In the genomic region with DNA sequence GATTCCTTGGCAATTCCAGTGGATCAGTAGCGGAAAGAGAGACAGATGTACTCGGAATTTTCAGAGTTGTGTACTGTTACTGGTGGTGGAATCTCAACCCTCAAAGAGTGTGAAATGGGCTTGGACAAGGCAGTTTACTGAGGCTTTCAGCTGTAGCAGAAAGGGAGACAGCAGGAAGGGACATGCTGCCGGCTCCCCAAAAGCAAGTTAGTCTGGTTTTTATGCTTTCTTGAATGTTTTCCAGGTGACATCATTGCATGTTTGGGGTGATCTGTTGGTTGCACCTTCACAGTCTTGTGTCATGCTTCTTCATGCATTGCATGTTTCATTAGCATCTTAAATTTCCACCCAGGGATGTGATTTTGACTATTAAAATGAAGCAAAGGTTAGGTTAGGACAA, we compare ENCODE assay signal across 17 cellular contexts.
"Had no signal": no experiment of that assay in that cellular context is flagged by ENCODE, and none has a peak within 500 bp of the region (broad histone marks: within the 10 kb centered on the region; RNA-seq: fewer than 3 reads in every experiment).

No MANE protein-coding gene starts in this region.

- H3K27me3 Mint-ChIP-seq: central memory CD8-positive, alpha-beta T cell had no signal

- H3K4me1 Mint-ChIP-seq: central memory CD8-positive, alpha-beta T cell; natural killer cell; neural crest cell had no signal

- H3K4me3 Mint-ChIP-seq: central memory CD8-positive, alpha-beta T cell; mesothelial cell of epicardium; natural killer cell; neural crest cell had no signal

- H3K9me3 Mint-ChIP-seq: mesothelial cell of epicardium had no signal

- H3K27me3 ChIP-seq: heart left ventricle, ovary, right atrium auricular region, testis, tibial nerve had no signal

- H3K27ac Mint-ChIP-seq: natural killer cell had no signal

- H3K4me3 ChIP-seq: heart left ventricle, ovary, right atrium auricular region, testis, tibial nerve had no signal

- ATAC-seq: heart left ventricle; left lobe of liver; natural killer cell; stimulated activated naive CD8-positive, alpha-beta T cell treated with anti-CD3 and anti-CD28 coated beads, Interleukin-15, Interleukin-2, amounts not matched to agents 100 U/mL and 50 U/mL, for 24 hours had no signal

- H3K4me1 ChIP-seq: heart left ventricle, right atrium auricular region, testis, tibial nerve had no signal

- H3K27ac ChIP-seq: heart left ventricle, ovary, right atrium auricular region, testis, tibial nerve had no signal

- H3K36me3 Mint-ChIP-seq: mesothelial cell of epicardium, natural killer cell had no signal

- DNase-seq: effector memory CD4-positive, alpha-beta T cell; foreskin melanocyte; heart left ventricle; hippocampal formation; natural killer cell; nucleus accumbens; ovary; small intestine; stimulated activated CD4-positive, alpha-beta T cell treated with anti-CD3 and anti-CD28 coated beads, Interleukin-12 subunit alpha, Interleukin-12 subunit beta, amount 100 ng/mL, for 4 hours; stimulated activated naive CD8-positive, alpha-beta T cell treated with anti-CD3 and anti-CD28 coated beads, Interleukin-15, Interleukin-2, amounts not matched to agents 100 U/mL and 50 U/mL, for 24 hours; testis had no signal

- H3K36me3 ChIP-seq: heart left ventricle, ovary, right atrium auricular region, tibial nerve had no signal
